ENCODE assay signal across 31 cellular contexts in genomic region chr6:156701961-156702360, GRCh38.
"Had no signal": no experiment of that assay in that cellular context is flagged by ENCODE, and none has a peak within 500 bp of the region (broad histone marks: within the 10 kb centered on the region; RNA-seq: fewer than 3 reads in every experiment).

No MANE protein-coding gene starts in this region.

- H3K4me1 ChIP-seq: adrenal gland, left lung, lower lobe of right lung, prostate gland, sigmoid colon, suprapubic skin, upper lobe of right lung had no signal

- H3K36me3 Mint-ChIP-seq: activated naive CD8-positive, alpha-beta T cell treated with anti-CD3 and anti-CD28 coated beads for 36 hours; naive B cell had no signal

- H3K4me3 ChIP-seq: adrenal gland, body of pancreas, esophagus squamous epithelium, left lung, lower lobe of right lung, mucosa of descending colon, ovary, prostate gland, sigmoid colon, smooth muscle cell, suprapubic skin, tibial artery, upper lobe of right lung had no signal

- DNase-seq: activated CD4-positive, alpha-beta T cell treated with anti-CD3 and anti-CD28 coated beads for 4 hours; activated CD4-positive, alpha-beta T cell treated with anti-CD3 and anti-CD28 coated beads, Interleukin-2, amount 50 U/mL, for 4 hours; activated CD8-positive, alpha-beta memory T cell treated with anti-CD3 and anti-CD28 coated beads for 24 hours; activated effector memory CD4-positive, alpha-beta T cell treated with Interleukin-2 at 50 U/mL for 16 hours; activated naive CD4-positive, alpha-beta T cell treated with Interleukin-2 at 50 U/mL for 16 hours; activated naive CD8-positive, alpha-beta T cell treated with anti-CD3 and anti-CD28 coated beads for 36 hours; adrenal gland; aorta; body of pancreas; effector CD8-positive, alpha-beta T cell; esophagus squamous epithelium; foreskin melanocyte; kidney glomerular epithelial cell; left lung; lower lobe of right lung; mesenchymal stem cell; mucosa of descending colon; naive B cell; ovary; sigmoid colon; stimulated activated CD4-positive, alpha-beta T cell treated with anti-CD3 and anti-CD28 coated beads, Interleukin-1b, Interleukin-23, amount 100 ng/mL, for 48 hours; stimulated activated CD4-positive, alpha-beta T cell treated with anti-CD3 and anti-CD28 coated beads, Interleukin-4, amount 100 ng/mL, for 4 hours; stimulated activated CD8-positive, alpha-beta memory T cell treated with anti-CD3 and anti-CD28 coated beads, Interleukin-4, amount 100 ng/mL, for 48 hours; stimulated activated naive CD4-positive, alpha-beta T cell; tibial artery; upper lobe of right lung had no signal

- FAIRE-seq: endometrium had no signal

- H3K4me2 ChIP-seq: smooth muscle cell had no signal

- H3K9me3 ChIP-seq: adrenal gland, body of pancreas, esophagus squamous epithelium, left lung, lower lobe of right lung, mucosa of descending colon, ovary, prostate gland, sigmoid colon, suprapubic skin, tibial artery, upper lobe of right lung had no signal

- H3K27me3 ChIP-seq: body of pancreas, esophagus squamous epithelium, left lung, ovary, sigmoid colon, suprapubic skin, tibial artery, upper lobe of right lung had no signal

- H3K27ac ChIP-seq: adrenal gland, body of pancreas, epithelial cell of prostate, esophagus squamous epithelium, left lung, lower lobe of right lung, ovary, prostate gland, sigmoid colon, suprapubic skin, tibial artery, upper lobe of right lung had no signal

- H3K36me3 ChIP-seq: adrenal gland, esophagus squamous epithelium, left lung, lower lobe of right lung, ovary, prostate gland, sigmoid colon, suprapubic skin, tibial artery, upper lobe of right lung had no signal

- H3K9me3 Mint-ChIP-seq: activated naive CD8-positive, alpha-beta T cell treated with anti-CD3 and anti-CD28 coated beads for 36 hours had no signal

- H3K27ac Mint-ChIP-seq: activated naive CD8-positive, alpha-beta T cell treated with anti-CD3 and anti-CD28 coated beads for 36 hours had no signal

- ATAC-seq: body of pancreas, left lung, lower lobe of right lung, mucosa of descending colon, upper lobe of right lung had no signal

- H3K4me3 Mint-ChIP-seq: activated naive CD8-positive, alpha-beta T cell treated with anti-CD3 and anti-CD28 coated beads for 36 hours had no signal
